ENCODE assay signal across 8 cellular contexts in genomic region chr6:113564401-113565161, GRCh38.
DNase-seq lines count a peak whose midpoint lies in the region; ATAC-seq and TF ChIP-seq lines count a peak whose summit lies in the region.

No MANE protein-coding gene starts in this region.

- no peak overlapping the region for H3K4me3 Mint-ChIP-seq in activated naive CD4-positive, alpha-beta T cell treated with anti-CD3 and anti-CD28 coated beads for 36 hours

- H3K27ac ChIP-seq in Panc1 (ENCODE audit: low read length), result no peak overlapping the region
- peak overlapping the region; percentile 93 for H3K27ac ChIP-seq in fibroblast of lung (ENCODE audit: insufficient read depth, low read length)
- peak overlapping the region; percentile 78 for H3K27ac ChIP-seq in muscle layer of duodenum (ENCODE audit: low read length)

- peak overlapping the region; percentile 92 for H3K4me2 ChIP-seq in fibroblast of lung (ENCODE audit: extremely low read depth, insufficient read depth, low read length)

- BruUV-seq in Panc1 (replicated peaks; lab: Mats Ljungman, UMichigan), result no TSS peak

- H3K4me3 ChIP-seq in Panc1 (ENCODE audit: low read depth in 2 of 2, low read length in 2 of 2), result 0 out of 4 replicates have a peak overlapping the region, but pooled peaks of 1 of the 2 experiments have one; percentile 7
- H3K4me3 ChIP-seq in fibroblast of lung (replicated peaks in 1 of 4; ENCODE audit: control extremely low read depth in 1 of 4, insufficient read depth in 1 of 4, low read depth in 3 of 4, low read length in 4 of 4), result peak overlapping the region; percentile 8 to 34 (median 16)
- H3K4me3 ChIP-seq in muscle layer of duodenum (ENCODE audit: low read depth in 1 of 2, low read length in 2 of 2), result peak overlapping the region; percentile 45 to 52

- H3K36me3 Mint-ChIP-seq in activated naive CD4-positive, alpha-beta T cell treated with anti-CD3 and anti-CD28 coated beads for 36 hours (ENCODE audit: low read depth), result no peaks in the 10 kb centered on the region

- no peaks in the 10 kb centered on the region for H3K4me1 ChIP-seq in Panc1 (ENCODE audit: control insufficient read depth, insufficient read depth, low read length)
- H3K4me1 ChIP-seq in fibroblast of lung (ENCODE audit: control insufficient read depth, extremely low read depth, insufficient read depth, low read length), result peaks cover 10% of the 10 kb centered on the region
- peaks cover 1 to 6% of the 10 kb centered on the region in 2 donors for H3K4me1 ChIP-seq in muscle layer of duodenum (ENCODE audit: control insufficient read depth in 1 of 2, insufficient read depth in 2 of 2, low read length in 2 of 2)

- H3K27me3 Mint-ChIP-seq in activated naive CD4-positive, alpha-beta T cell treated with anti-CD3 and anti-CD28 coated beads for 36 hours (ENCODE audit: low read depth), result no peaks in the 10 kb centered on the region

- H2AFZ ChIP-seq in fibroblast of lung (ENCODE audit: low read length), result peak overlapping the region; percentile 75

- POLR2A ChIA-PET in Panc1 (lab: Charles Lee), result no interaction called here

- no peak for DNase-seq in Panc1 (ENCODE audit: low read depth, low spot score)
- peak; percentile 94 to 98 for DNase-seq in fibroblast of lung (ENCODE audit: low read depth in 2 of 2)
- DNase-seq in stimulated activated naive CD8-positive, alpha-beta T cell treated with anti-CD3 and anti-CD28 coated beads, Interleukin-15, Interleukin-2, amounts not matched to agents 100 U/mL and 50 U/mL, for 24 hours, result no peak
- DNase-seq in activated naive CD4-positive, alpha-beta T cell treated with anti-CD3 and anti-CD28 coated beads for 36 hours, result no peak
- no peak for DNase-seq in T-helper 2 cell

- in situ Hi-C loops in Panc1 (cut with HindIII; ENCODE audit: low pct_unique_long_range_greater_than_20kb, low sequenced_read_pairs), result no loop called here

- H3K9me3 Mint-ChIP-seq in activated naive CD4-positive, alpha-beta T cell treated with anti-CD3 and anti-CD28 coated beads for 36 hours, result no peaks in the 10 kb centered on the region

- CTCF ChIA-PET in Panc1 (lab: Charles Lee), result interaction anchor here (0.6 kb wide), 1 partner anchor 249 kb away, joined by 3 read pairs; no protein-coding TSS in a partner anchor
- CTCF ChIA-PET in activated naive CD4-positive, alpha-beta T cell treated with anti-CD3 and anti-CD28 coated beads for 36 hours (lab: Charles Lee), result no interaction called here

- H4K20me1 ChIP-seq in fibroblast of lung (ENCODE audit: control insufficient read depth, extremely low read depth, insufficient read depth, low read length), result no peaks in the 10 kb centered on the region

- H3K9me3 ChIP-seq in Panc1 (ENCODE audit: control insufficient read depth, insufficient read depth, low read depth, low read length) (no peaks in the 10 kb centered on the region), fibroblast of lung (ENCODE audit: control insufficient read depth, insufficient read depth, low read depth, low read length) (no peaks in the 10 kb centered on the region), muscle layer of duodenum (ENCODE audit: control insufficient read depth in 1 of 2, low read length in 2 of 2) (no peaks in the 10 kb centered on the region)

- peak; percentile 72 for ATAC-seq in GM18909 (IDR thresholded peaks at IDR 0.05; ENCODE audit: poor library complexity, unreplicated experiment)
- ATAC-seq in HG03558 (IDR thresholded peaks at IDR 0.05; ENCODE audit: extremely low read depth, unreplicated experiment), result peak; percentile 67
- ATAC-seq in Panc1, result peak; percentile 79
- ATAC-seq in stimulated activated naive CD8-positive, alpha-beta T cell treated with anti-CD3 and anti-CD28 coated beads, Interleukin-15, Interleukin-2, amounts not matched to agents 100 U/mL and 50 U/mL, for 24 hours, result no peak

- no peaks in the 10 kb centered on the region for H3K79me2 ChIP-seq in fibroblast of lung (ENCODE audit: control insufficient read depth, insufficient read depth, low read length)

- H3K4me1 Mint-ChIP-seq in activated naive CD4-positive, alpha-beta T cell treated with anti-CD3 and anti-CD28 coated beads for 36 hours (ENCODE audit: low read depth), result no peaks in the 10 kb centered on the region

- TF ChIP-seq CTCF in Panc1 (IDR thresholded peaks at IDR 0.05), result no peak
- TF ChIP-seq CTCF in fibroblast of lung (conservative IDR thresholded peaks at IDR 0.05 in 1 of 2, IDR thresholded peaks at IDR 0.05 in 1 of 2; ENCODE audit: low read depth in 1 of 2, low read length in 2 of 2), result peak in 1 of 2 donors; percentile 5

- intact Hi-C loops in Panc1 (cut with micrococcal nuclease; ENCODE audit: unreplicated experiment), result no loop called here
- intact Hi-C loops in activated naive CD4-positive, alpha-beta T cell treated with anti-CD3 and anti-CD28 coated beads for 36 hours (cut with micrococcal nuclease), result no loop called here

- peak overlapping the region; percentile 64 for H3K9ac ChIP-seq in fibroblast of lung (ENCODE audit: insufficient read depth, low read length)

- H3K27ac Mint-ChIP-seq in activated naive CD4-positive, alpha-beta T cell treated with anti-CD3 and anti-CD28 coated beads for 36 hours, result no peak overlapping the region

- H3K27me3 ChIP-seq in Panc1 (ENCODE audit: control insufficient read depth, insufficient read depth, low read length) (no peaks in the 10 kb centered on the region), fibroblast of lung (ENCODE audit: control insufficient read depth, insufficient read depth, low read length) (no peaks in the 10 kb centered on the region), muscle layer of duodenum (ENCODE audit: low read depth, low read length) (no peaks in the 10 kb centered on the region)

- H3K36me3 ChIP-seq in Panc1 (ENCODE audit: control insufficient read depth, insufficient read depth, low read length) (no peaks in the 10 kb centered on the region), fibroblast of lung (ENCODE audit: control insufficient read depth, insufficient read depth, low read length) (no peaks in the 10 kb centered on the region), muscle layer of duodenum (ENCODE audit: control insufficient read depth in 1 of 2, insufficient read depth in 2 of 2, low read length in 2 of 2) (no peaks in the 10 kb centered on the region)

Comparison
In these comparisons a context has a peak if more than half of its experiments do, and no peak if none do; other contexts are left out.
1. DNase-seq: peak in fibroblast of lung (2 of 2); none in Panc1 (single experiment), stimulated activated naive CD8-positive, alpha-beta T cell treated with anti-CD3 and anti-CD28 coated beads, Interleukin-15, Interleukin-2, amounts not matched to agents 100 U/mL and 50 U/mL, for 24 hours (single experiment), activated naive CD4-positive, alpha-beta T cell treated with anti-CD3 and anti-CD28 coated beads for 36 hours (single experiment) and T-helper 2 cell (0 of 5).